20 cellular contexts compared by ENCODE assay signal in genomic region chr7:75687246-75688088, GRCh38. TPM values are rescaled to one million over a fixed set of nuclear protein-coding genes. Genes with fewer than 3 reads are reported as not detected.
DNase-seq lines count a peak whose midpoint lies in the region; ATAC-seq and TF ChIP-seq lines count a peak whose summit lies in the region.
"Had no signal": no experiment of that assay in that cellular context is flagged by ENCODE, and none has a peak within 500 bp of the region (broad histone marks: within the 10 kb centered on the region; RNA-seq: fewer than 3 reads in every experiment).

No MANE protein-coding gene starts in this region.

- H3K9me2 ChIP-seq in OCI-LY7 (ENCODE audit: insufficient read depth, low read length), result no peaks in the 10 kb centered on the region

- 94 to 97% methylated on average over 12 of the region's 12 CpGs for WGBS in tibial nerve, 2 donors

- no peaks in the 10 kb centered on the region for H3K79me2 ChIP-seq in OCI-LY7 (ENCODE audit: insufficient read depth, low read depth, low read length)
- no peaks in the 10 kb centered on the region for H3K79me2 ChIP-seq in osteoblast (ENCODE audit: insufficient read depth, low read length)

- H4K20me1 ChIP-seq in OCI-LY7 (ENCODE audit: insufficient read depth, low read length), result no peaks in the 10 kb centered on the region
- no peaks in the 10 kb centered on the region for H4K20me1 ChIP-seq in osteoblast (ENCODE audit: insufficient read depth, low read length)

- H3K27me3 ChIP-seq in osteoblast (ENCODE audit: insufficient read depth, low read length), result no peaks in the 10 kb centered on the region
- H3K27me3 ChIP-seq in tibial nerve, result no peaks in the 10 kb centered on the region
- H3K27me3 ChIP-seq: neural progenitor cell, thyroid gland had no signal

- peaks cover 62% of the 10 kb centered on the region for H3K4me1 ChIP-seq in OCI-LY7 (ENCODE audit: insufficient read depth, low read length, poor library complexity, severe bottlenecking)
- H3K4me1 ChIP-seq in osteoblast (ENCODE audit: insufficient read depth, low read length), result no peaks in the 10 kb centered on the region
- H3K4me1 ChIP-seq in tibial nerve, result peaks cover 0 to 15% (median 2%) of the 10 kb centered on the region in 4 donors
- H3K4me1 ChIP-seq: psoas muscle had no signal

- H2AFZ ChIP-seq in OCI-LY7 (ENCODE audit: low read length) (peak overlapping the region; percentile 9; the same call in 1 of the 2 replicates), osteoblast (ENCODE audit: low read length) (no peak overlapping the region)
- H2AFZ ChIP-seq: neural progenitor cell had no signal

- POLR2A ChIA-PET in OCI-LY7 (lab: Charles Lee), result interaction anchor here (0.5 to 1.4 kb wide), 6 partner anchors 24 to 88 kb away, joined by 3 to 8 read pairs (median 4); no protein-coding TSS in a partner anchor

- no peaks in the 10 kb centered on the region for H3K4me1 Mint-ChIP-seq in endothelial cell (ENCODE audit: unreplicated experiment)

- ATAC-seq in HG02852 (IDR thresholded peaks at IDR 0.05; ENCODE audit: unreplicated experiment), result no peak
- ATAC-seq: psoas muscle had no signal

- H3K27me3 Mint-ChIP-seq in endothelial cell (ENCODE audit: unreplicated experiment), result peaks cover 9% of the 10 kb centered on the region
- H3K27me3 Mint-ChIP-seq: stimulated activated naive B cell treated with anti-CD40 and anti-IgM and Interleukin-4, amounts not matched to agents 10 μg/mL and 1 μg/mL and 100 μg/mL, for 72 hours had no signal

- TF ChIP-seq POLR2A in tibial nerve (IDR thresholded peaks at IDR 0.05), result no peak

- H3K27ac Mint-ChIP-seq in endothelial cell (ENCODE audit: unreplicated experiment), result peak overlapping the region; percentile 36
- H3K27ac Mint-ChIP-seq: activated naive CD8-positive, alpha-beta T cell treated with anti-CD3 and anti-CD28 coated beads for 36 hours; neural progenitor cell had no signal

- TF ChIP-seq EP300 in tibial nerve (IDR thresholded peaks at IDR 0.05), result no peak

- H3K4me3 ChIP-seq in OCI-LY7 (ENCODE audit: low read depth, low read length, poor library complexity, severe bottlenecking) (peak overlapping the region; percentile 60), osteoblast (ENCODE audit: insufficient read depth, low read length) (no peak overlapping the region), tibial nerve (no peak overlapping the region)
- H3K4me3 ChIP-seq: neural progenitor cell, psoas muscle, skin epidermis, thyroid gland had no signal

- H3K27ac ChIP-seq in 22Rv1 (peak overlapping the region; percentile 29), OCI-LY7 (ENCODE audit: low read depth, low read length, poor library complexity, severe bottlenecking) (peak overlapping the region; percentile 92), osteoblast (ENCODE audit: low read depth, low read length) (no peak overlapping the region), tibial nerve (no peak overlapping the region)
- H3K27ac ChIP-seq: HL-60, neural progenitor cell, psoas muscle, skin epidermis, thyroid gland had no signal

- intact Hi-C loops in OCI-LY7 (cut with micrococcal nuclease; ENCODE audit: unreplicated experiment), result loop anchor here (1.0 to 5.0 kb wide), 4 partner anchors 24 to 65 kb away; no protein-coding TSS in a partner anchor

- DNase-seq in OCI-LY7 (ENCODE audit: low spot score) (no peak), endothelial cell (ENCODE audit: low spot score) (no peak), osteoblast (ENCODE audit: insufficient read length, low spot score, missing footprints) (peak; percentile 50), cerebellar cortex (ENCODE audit: low spot score) (no peak), tibial nerve (ENCODE audit: low spot score in 2 of 2) (no peak)
- DNase-seq in stimulated activated CD4-positive, alpha-beta T cell treated with anti-CD3 and anti-CD28 coated beads, Interleukin-4, amount 100 ng/mL, for 1 hour, result no peak
- DNase-seq: activated CD4-positive, alpha-beta T cell treated with anti-CD3 and anti-CD28 coated beads, Interleukin-2, amount 50 U/mL, for 48 hours; activated CD4-positive, CD25-positive, alpha-beta regulatory T cell; activated naive CD8-positive, alpha-beta T cell treated with anti-CD3 and anti-CD28 coated beads for 36 hours; NCI-H510A treated with DMSO at 0.1 percent for 48 hours; stimulated activated CD4-positive, alpha-beta T cell treated with anti-CD3 and anti-CD28 coated beads, Interleukin-1b, Interleukin-23, amount 100 ng/mL, for 48 hours; T1000 had no signal

- CTCF ChIA-PET in OCI-LY7 (lab: Charles Lee; ENCODE audit: unreplicated experiment), result no interaction called here

- H3K9me3 ChIP-seq in OCI-LY7 (ENCODE audit: low read length), result no peaks in the 10 kb centered on the region
- H3K9me3 ChIP-seq in osteoblast (ENCODE audit: low read depth, low read length), result no peaks in the 10 kb centered on the region
- no peaks in the 10 kb centered on the region for H3K9me3 ChIP-seq in tibial nerve
- H3K9me3 ChIP-seq: psoas muscle, thyroid gland had no signal

- TF ChIP-seq CTCF in 22Rv1 (IDR thresholded peaks at IDR 0.05) (peak; percentile 12; the same call in 1 of the 2 replicates), OCI-LY7 (conservative IDR thresholded peaks at IDR 0.05; ENCODE audit: low read length) (0 out of 2 replicates have a peak, but pooled peaks have one; percentile 9), endothelial cell (IDR thresholded peaks at IDR 0.05; ENCODE audit: unreplicated experiment) (no peak), osteoblast (IDR thresholded peaks at IDR 0.05; ENCODE audit: extremely low read depth, low read depth, low read length) (no peak), tibial nerve (IDR thresholded peaks at IDR 0.05) (no peak)

- 0 out of 2 replicates have a peak, but pooled peaks cover 4% of the 10 kb centered on the region for H3K36me3 ChIP-seq in OCI-LY7 (ENCODE audit: insufficient read depth, low read length)
- no peaks in the 10 kb centered on the region for H3K36me3 ChIP-seq in osteoblast (ENCODE audit: insufficient read depth, low read length)
- peaks cover 0 to 13% (median 0%) of the 10 kb centered on the region in 3 donors for H3K36me3 ChIP-seq in tibial nerve
- H3K36me3 ChIP-seq: neural progenitor cell, thyroid gland had no signal

- BruUV-seq in OCI-LY7 (replicated peaks; lab: Mats Ljungman, UMichigan), result no TSS peak

- no peak overlapping the region for H3K4me3 Mint-ChIP-seq in endothelial cell (ENCODE audit: unreplicated experiment)
- H3K4me3 Mint-ChIP-seq: activated naive CD8-positive, alpha-beta T cell treated with anti-CD3 and anti-CD28 coated beads for 36 hours; neural progenitor cell had no signal

- no peaks in the 10 kb centered on the region for H3K36me3 Mint-ChIP-seq in endothelial cell (ENCODE audit: low read depth, unreplicated experiment)
- H3K36me3 Mint-ChIP-seq: activated naive CD8-positive, alpha-beta T cell treated with anti-CD3 and anti-CD28 coated beads for 36 hours; neural progenitor cell; stimulated activated naive B cell treated with anti-CD40 and anti-IgM and Interleukin-4, amounts not matched to agents 10 μg/mL and 1 μg/mL and 100 μg/mL, for 72 hours had no signal

- H3K4me2 ChIP-seq in OCI-LY7 (ENCODE audit: low read length) (peak overlapping the region; percentile 90), osteoblast (ENCODE audit: insufficient read depth, low read length) (no peak overlapping the region)
- H3K4me2 ChIP-seq: neural progenitor cell had no signal

- H3K9me3 Mint-ChIP-seq in endothelial cell (ENCODE audit: unreplicated experiment), result no peaks in the 10 kb centered on the region
- H3K9me3 Mint-ChIP-seq: activated naive CD8-positive, alpha-beta T cell treated with anti-CD3 and anti-CD28 coated beads for 36 hours; neural progenitor cell; stimulated activated naive B cell treated with anti-CD40 and anti-IgM and Interleukin-4, amounts not matched to agents 10 μg/mL and 1 μg/mL and 100 μg/mL, for 72 hours had no signal

RNA-seq across cellular contexts. Expression of gene HIP1, which starts 51.3 kb away (rescaled TPM):
- 15.0 and 15.8 TPM in 2 replicates for total RNA-seq in OCI-LY7 (2014; rRNA removed; shearing (Covaris generic))
- total RNA-seq in OCI-LY7 (2022) (27.8 and 30.5 TPM in 2 replicates), endothelial cell (ENCODE audit: unreplicated experiment) (49.3 TPM), osteoblast (24.2 and 25.7 TPM in 2 replicates), tibial nerve (10 to 100 TPM; 43.2 to 59.7 (median 49.8) TPM)

Comparison
In these comparisons a context has a peak if more than half of its experiments do, and no peak if none do; other contexts are left out.
1. H3K27ac ChIP-seq: peak in 22Rv1 (single experiment) and OCI-LY7 (single experiment); none in osteoblast (single experiment) and tibial nerve (0 of 4).
2. CTCF ChIP-seq: peak in 22Rv1 (single experiment) and OCI-LY7 (single experiment); none in endothelial cell (single experiment), osteoblast (single experiment) and tibial nerve (0 of 5).